8 cellular contexts compared by ENCODE assay signal in genomic region chr19:35495107-35496064, GRCh38. TPM values are rescaled to one million over a fixed set of nuclear protein-coding genes. Genes with fewer than 3 reads are reported as not detected.
DNase-seq lines count a peak whose midpoint lies in the region; ATAC-seq and FAIRE-seq lines count a peak whose summit lies in the region.

No MANE protein-coding gene starts in this region.

- peak; percentile 95 for FAIRE-seq in GM18507 (lab: Jason Lieb, UNC)

- DNase-seq in AG08396 (ENCODE audit: low spot score): peak; percentile 88
- peak; percentile 87 for DNase-seq in GM18507 (ENCODE audit: extremely low spot score, insufficient read length, low read depth)
- DNase-seq in NCI-H2196 (lab: John Stamatoyannopoulos, UW; ENCODE audit: unreplicated experiment): peak; percentile 80
- DNase-seq in activated CD4-positive, alpha-beta T cell treated with anti-CD3 and anti-CD28 coated beads, Interleukin-2, amount 50 U/mL, for 48 hours: peak; percentile 81 to 84
- peak; percentile 25 to 56 for DNase-seq in dermis microvascular lymphatic vessel endothelial cell (ENCODE audit: low read depth in 2 of 2)
- peak; percentile 63 to 75 for DNase-seq in lung microvascular endothelial cell (ENCODE audit: low read depth in 2 of 2)
- DNase-seq in stimulated activated CD8-positive, alpha-beta memory T cell treated with anti-CD3 and anti-CD28 coated beads, Interleukin-15, amount 100 ng/mL, for 1 hour (ENCODE audit: low read depth): peak; percentile 40

- no peak for ATAC-seq in HG03565 (IDR thresholded peaks at IDR 0.05; ENCODE audit: unreplicated experiment)

RNA-seq across cellular contexts. Expression of gene KRTDAP, which starts 5.1 kb away (rescaled TPM):
- total RNA-seq in dermis microvascular lymphatic vessel endothelial cell (not detected in 2 replicates), lung microvascular endothelial cell (not detected in 2 replicates)

RNA-seq across cellular contexts. Expression of gene DMKN, which starts 18.1 kb away (rescaled TPM):
- total RNA-seq in dermis microvascular lymphatic vessel endothelial cell: not detected in 2 replicates
- not detected in 2 replicates for total RNA-seq in lung microvascular endothelial cell

RNA-seq across cellular contexts. Expression of gene SBSN, which starts 32.7 kb away (rescaled TPM):
- total RNA-seq in dermis microvascular lymphatic vessel endothelial cell: not detected in 2 replicates
- not detected in 2 replicates for total RNA-seq in lung microvascular endothelial cell

RNA-seq across cellular contexts. Expression of gene GAPDHS, which starts 37.9 kb away (rescaled TPM):
- total RNA-seq in dermis microvascular lymphatic vessel endothelial cell (not detected in 2 replicates), lung microvascular endothelial cell (not detected in 2 replicates)

RNA-seq across cellular contexts. Expression of gene FFAR2, which starts 47.3 kb away (rescaled TPM):
- total RNA-seq in dermis microvascular lymphatic vessel endothelial cell (not detected in 2 replicates), lung microvascular endothelial cell (not detected in 2 replicates)
